8 cellular contexts compared by ENCODE assay signal in genomic region chr19:37370880-37371661, GRCh38. TPM values are rescaled to one million over a fixed set of nuclear protein-coding genes. Genes with fewer than 3 reads are reported as not detected.
A peak's percentile ranks its signal among the peaks of the same experiment; 100 is the strongest.
DNase-seq lines count a peak whose midpoint lies in the region; ATAC-seq and TF ChIP-seq lines count a peak whose summit lies in the region.

ZNF527 (plus strand) TSS chr19:37371099; CDS start chr19:37374199, 3,100 bp downstream.

- peak within 1 kb of the TSS; percentile 81 for H3K27ac ChIP-seq in cingulate gyrus (ENCODE audit: low read depth, low read length)

- H3K27me3 ChIP-seq in kidney epithelial cell (ENCODE audit: control insufficient read depth, insufficient read depth, low read length), result no peaks in the 10 kb centered on the region

- peak; percentile 81 for ATAC-seq in HG03378 (IDR thresholded peaks at IDR 0.05; ENCODE audit: unreplicated experiment)
- peak; percentile 99 for ATAC-seq in activated CD4-positive, alpha-beta T cell treated with anti-CD3 and anti-CD28 coated beads for 36 hours

- no peaks in the 10 kb centered on the region for H3K27me3 Mint-ChIP-seq in activated CD4-positive, alpha-beta T cell treated with anti-CD3 and anti-CD28 coated beads for 36 hours

- H3K4me1 Mint-ChIP-seq in activated CD4-positive, alpha-beta T cell treated with anti-CD3 and anti-CD28 coated beads for 36 hours, result peaks cover 10% of the 10 kb centered on the region

- POLR2A ChIA-PET in activated CD4-positive, alpha-beta T cell treated with anti-CD3 and anti-CD28 coated beads for 36 hours (lab: Charles Lee), result interaction anchor here (0.6 to 1.6 kb wide), 12 partner anchors 37 to 1157 kb away, joined by 3 to 15 read pairs (median 4); partner anchors contain the start of genes ZNF146, ZNF540, ZNF565 and ZNF569

- H3K36me3 Mint-ChIP-seq in activated CD4-positive, alpha-beta T cell treated with anti-CD3 and anti-CD28 coated beads for 36 hours (ENCODE audit: low read depth), result peaks cover 13% of the 10 kb centered on the region

- H3K4me3 ChIP-seq in kidney epithelial cell (ENCODE audit: low read depth, low read length), result peak within 1 kb of the TSS; percentile 84

- TF ChIP-seq POLR2A in GM19099 (IDR thresholded peaks at IDR 0.05; ENCODE audit: extremely low read depth, insufficient read length, low read depth), result peak; percentile 87

- peak within 1 kb of the TSS; percentile 95 for H3K27ac Mint-ChIP-seq in activated CD4-positive, alpha-beta T cell treated with anti-CD3 and anti-CD28 coated beads for 36 hours

- H3K36me3 ChIP-seq in kidney epithelial cell (ENCODE audit: control insufficient read depth, insufficient read depth, low read length), result no peaks in the 10 kb centered on the region

- peak; percentile 99 for DNase-seq in Ammon's horn (ENCODE audit: low spot score)
- peak; percentile 86 for DNase-seq in NCI-H460 (ENCODE audit: extremely low read depth, low read depth)
- DNase-seq in activated CD4-positive, alpha-beta T cell treated with anti-CD3 and anti-CD28 coated beads for 36 hours, result peak; percentile 98
- peak; percentile 85 for DNase-seq in kidney epithelial cell (ENCODE audit: low read depth)
- peak; percentile 96 for DNase-seq in stimulated activated CD4-positive, alpha-beta T cell treated with anti-CD3 and anti-CD28 coated beads, Interleukin-15, amount 100 ng/mL, for 24 hours

- no peak for TF ChIP-seq CTCF in kidney epithelial cell (IDR thresholded peaks at IDR 0.05; ENCODE audit: insufficient read depth, low read length, poor library complexity, severe bottlenecking)

- intact Hi-C loops in activated CD4-positive, alpha-beta T cell treated with anti-CD3 and anti-CD28 coated beads for 36 hours (cut with DNase I, micrococcal nuclease), result loop anchor here (1.0 to 2.0 kb wide), 26 partner anchors 36 to 1157 kb away; partner anchors contain the start of genes ZNF585A (in 2 of the 2), SIPA1L3 (in 1 of the 2), WDR87 (in 1 of the 2) and ZFP14 (in 1 of the 2)

- CTCF ChIA-PET in activated CD4-positive, alpha-beta T cell treated with anti-CD3 and anti-CD28 coated beads for 36 hours (lab: Charles Lee), result interaction anchor here (1.0 kb wide), 2 partner anchors 223 to 287 kb away, joined by 3 to 4 read pairs; partner anchors contain the start of genes ZNF540 and ZNF571

- H3K9me3 Mint-ChIP-seq in activated CD4-positive, alpha-beta T cell treated with anti-CD3 and anti-CD28 coated beads for 36 hours (ENCODE audit: low read depth), result peaks cover 8% of the 10 kb centered on the region

- H3K4me3 Mint-ChIP-seq in activated CD4-positive, alpha-beta T cell treated with anti-CD3 and anti-CD28 coated beads for 36 hours, result peak within 1 kb of the TSS; percentile 85

RNA-seq across cellular contexts. Expression of gene ZNF527, which starts in this region (rescaled TPM):
- 4.3 and 4.7 TPM in 2 replicates for total RNA-seq in NCI-H460 (2014; rRNA removed; shearing (Covaris generic))
- 3.9 and 4.9 TPM in 2 replicates for polyA plus RNA-seq in NCI-H460 (2014; cell fraction: nucleus; rRNA removed)
- 1 to 10 TPM; 5.0 to 5.4 TPM for total RNA-seq in activated CD4-positive, alpha-beta T cell treated with anti-CD3 and anti-CD28 coated beads for 36 hours
- 2.8 and 3.4 TPM in 2 replicates for total RNA-seq in kidney epithelial cell

Comparison
In these comparisons a context has a peak if more than half of its experiments do, and no peak if none do; other contexts are left out.
1. Peak in every context shown above with its lines: DNase-seq, ATAC-seq, H3K4me3 ChIP-seq and H3K27ac ChIP-seq.